ENCODE assay signal across 15 cellular contexts in genomic region chr20:36957875-36958667, GRCh38. TPM values are rescaled to one million over a fixed set of nuclear protein-coding genes. Genes with fewer than 3 reads are reported as not detected.
DNase-seq lines count a peak whose midpoint lies in the region; FAIRE-seq and TF ChIP-seq lines count a peak whose summit lies in the region.
"Had no signal": no experiment of that assay in that cellular context is flagged by ENCODE, and none has a peak within 500 bp of the region (broad histone marks: within the 10 kb centered on the region; RNA-seq: fewer than 3 reads in every experiment).

No MANE protein-coding gene starts in this region.

- FAIRE-seq in GM12891 (lab: Jason Lieb, UNC), result no peak
- FAIRE-seq: G401.6 had no signal

- peaks cover 22 to 23% of the 10 kb centered on the region in 2 experiments for H3K4me1 ChIP-seq in neutrophil (ENCODE audit: control insufficient read depth in 1 of 2, insufficient read depth in 1 of 2, low read depth in 1 of 2, low read length in 1 of 2)
- H3K4me1 ChIP-seq: HAP-1 had no signal

- CTCF ChIA-PET in HEK293T (lab: Yijun Ruan, JAX), result no interaction called here

- peak overlapping the region; percentile 10 to 44 for H3K4me3 ChIP-seq in neutrophil (ENCODE audit: low read depth in 1 of 2, low read length in 1 of 2)
- H3K4me3 ChIP-seq: HAP-1, MG63, PC-9 had no signal

- peak overlapping the region; percentile 87 for H3K27ac Mint-ChIP-seq in dendritic cell treated with granulocyte-macrophage colony-stimulating factor and Interleukin-4, amounts not matched to agents 40 ng/mL and 50 ng/mL, for 4 days

- POLR2A ChIA-PET in HEK293T (lab: Yijun Ruan, JAX), result no interaction called here

- H3K36me3 Mint-ChIP-seq in dendritic cell treated with granulocyte-macrophage colony-stimulating factor and Interleukin-4, amounts not matched to agents 40 ng/mL and 50 ng/mL, for 4 days (ENCODE audit: low read depth), result no peaks in the 10 kb centered on the region

- TF ChIP-seq CTCF in neutrophil (IDR thresholded peaks at IDR 0.05), result no peak

- no peak for TF ChIP-seq POLR2A in GM12891 (IDR thresholded peaks at IDR 0.05; ENCODE audit: low read depth, low read length)

- H3K27me3 Mint-ChIP-seq in dendritic cell treated with granulocyte-macrophage colony-stimulating factor and Interleukin-4, amounts not matched to agents 40 ng/mL and 50 ng/mL, for 4 days, result no peaks in the 10 kb centered on the region

- H3K4me3 Mint-ChIP-seq in dendritic cell treated with granulocyte-macrophage colony-stimulating factor and Interleukin-4, amounts not matched to agents 40 ng/mL and 50 ng/mL, for 4 days, result peak overlapping the region; percentile 37

- peak overlapping the region; percentile 83 for H3K27ac ChIP-seq in neutrophil
- H3K27ac ChIP-seq: PC-9 had no signal

- H3K27me3 ChIP-seq in neutrophil, result no peaks in the 10 kb centered on the region
- H3K27me3 ChIP-seq: MG63 had no signal

- H3K4me1 Mint-ChIP-seq in dendritic cell treated with granulocyte-macrophage colony-stimulating factor and Interleukin-4, amounts not matched to agents 40 ng/mL and 50 ng/mL, for 4 days (ENCODE audit: low read depth), result peaks cover 68% of the 10 kb centered on the region

- no peaks in the 10 kb centered on the region for H3K9me3 Mint-ChIP-seq in dendritic cell treated with granulocyte-macrophage colony-stimulating factor and Interleukin-4, amounts not matched to agents 40 ng/mL and 50 ng/mL, for 4 days

- DNase-seq in GM12891 (ENCODE audit: insufficient read length, low spot score) (no peak), NOMO-1 treated with DMSO at 0.1 percent for 48 hours (lab: John Stamatoyannopoulos, UW; ENCODE audit: unreplicated experiment) (peak; percentile 99), SW 1271 (lab: John Stamatoyannopoulos, UW) (no peak), HEK293T (ENCODE audit: extremely low spot score) (no peak), T-helper 9 cell (no peak)
- DNase-seq: activated CD8-positive, alpha-beta memory T cell treated with anti-CD3 and anti-CD28 coated beads for 24 hours; activated naive CD4-positive, alpha-beta T cell treated with anti-CD3 and anti-CD28 coated beads, Interleukin-2, amount 50 U/mL, for 16 hours; MG63; NCI-H2227 treated with DMSO at 0.1 percent for 48 hours; PC-9; T-helper 2 cell had no signal

- intact Hi-C loops in dendritic cell treated with granulocyte-macrophage colony-stimulating factor and Interleukin-4, amounts not matched to agents 40 ng/mL and 50 ng/mL, for 4 days (cut with micrococcal nuclease), result no loop called here

- H3K36me3 ChIP-seq in neutrophil, result no peaks in the 10 kb centered on the region
- H3K36me3 ChIP-seq: HAP-1, MG63 had no signal

- H3K9me3 ChIP-seq in neutrophil, result no peaks in the 10 kb centered on the region

TF ChIP-seq in GM12891, 5 proteins besides CTCF, POLR2A, EP300 and RAD21:
- TF ChIP-seq PAX5 (IDR thresholded peaks at IDR 0.05; ENCODE audit: insufficient read depth, low read length, severe bottlenecking) (no peak), SPI1 (IDR thresholded peaks at IDR 0.05; ENCODE audit: low read depth, low read length) (peak; percentile 73)
TF ChIP-seq in GM12891: peak in this region for 1.

TF ChIP-seq in HEK293T, 16 proteins besides CTCF, POLR2A, EP300 and RAD21:
- no peak for TF ChIP-seq ELF4 (IDR thresholded peaks at IDR 0.05)
- no peak for TF ChIP-seq HDGF (IDR thresholded peaks at IDR 0.05; ENCODE audit: borderline replicate concordance)
- no peak for TF ChIP-seq FOXA1 (IDR thresholded peaks at IDR 0.05)
- TF ChIP-seq L3MBTL2 (conservative IDR thresholded peaks at IDR 0.05), result no peak
- TF ChIP-seq LEF1 (IDR thresholded peaks at IDR 0.05; ENCODE audit: borderline replicate concordance), result no peak
- no peak for TF ChIP-seq SP1 (IDR thresholded peaks at IDR 0.05)
- TF ChIP-seq CTBP1 (IDR thresholded peaks at IDR 0.05; ENCODE audit: borderline replicate concordance), result no peak
- TF ChIP-seq ARNT (IDR thresholded peaks at IDR 0.05), result no peak
- no peak for TF ChIP-seq ZNF384 (IDR thresholded peaks at IDR 0.05)

RNA-seq across cellular contexts. Expression of gene SAMHD1, which starts 6.6 kb away (rescaled TPM):
- polyA plus RNA-seq in GM12891 (2012; ENCODE audit: low read depth, missing spikeins), result 7.7 TPM
